3 cellular contexts compared by ENCODE assay signal in genomic region chr1:82114887-82115286, GRCh38.
A peak's percentile ranks its signal among the peaks of the same experiment; 100 is the strongest.
TF ChIP-seq lines count a peak whose summit lies in the region.

No MANE protein-coding gene starts in this region.

TF ChIP-seq in HepG2, 621 proteins besides CTCF, POLR2A, EP300 and RAD21:
- TF ChIP-seq ZNF431 (CRISPR knock-in tag; IDR thresholded peaks at IDR 0.05; ENCODE audit: borderline replicate concordance, low read depth) (no peak), ZNF737 (CRISPR knock-in tag; IDR thresholded peaks at IDR 0.05; ENCODE audit: borderline replicate concordance) (no peak), YEATS4 (CRISPR knock-in tag; IDR thresholded peaks at IDR 0.05; ENCODE audit: borderline replicate concordance) (no peak), RAD51 (IDR thresholded peaks at IDR 0.05; ENCODE audit: borderline replicate concordance) (peak; percentile 69; the same call in 1 of the 2 replicates), TSC22D2 (CRISPR knock-in tag; IDR thresholded peaks at IDR 0.05; ENCODE audit: borderline replicate concordance) (no peak), SIN3B (IDR thresholded peaks at IDR 0.05; ENCODE audit: low read length) (no peak), ZSCAN12 (CRISPR knock-in tag; IDR thresholded peaks at IDR 0.05) (no peak), ZNF768 (CRISPR knock-in tag; IDR thresholded peaks at IDR 0.05) (no peak), EED (CRISPR knock-in tag; IDR thresholded peaks at IDR 0.05) (no peak)

TF ChIP-seq in GM12878, 131 proteins besides CTCF, POLR2A, EP300 and RAD21:
- TF ChIP-seq TCF3 (IDR thresholded peaks at IDR 0.05; ENCODE audit: borderline replicate concordance, insufficient read depth, low read depth, low read length) (no peak), USF1 (IDR thresholded peaks at IDR 0.05; ENCODE audit: borderline replicate concordance, extremely low read length, insufficient read depth, low read depth, low read length) (no peak), SMAD5 (IDR thresholded peaks at IDR 0.05; ENCODE audit: low read depth) (no peak), RAD51 (IDR thresholded peaks at IDR 0.05) (peak; percentile 66; the same call in 1 of the 2 replicates), TCF7 (IDR thresholded peaks at IDR 0.05; ENCODE audit: borderline replicate concordance) (no peak)

TF ChIP-seq in K562, 482 proteins besides CTCF, POLR2A, EP300 and RAD21:
- TF ChIP-seq SNRNP70 (optimal IDR thresholded peaks at IDR 0.05; ENCODE audit: low read depth, low read length) (no peak), TFE3 (CRISPR knock-in tag; IDR thresholded peaks at IDR 0.05) (peak; percentile 85)
